In the genomic region with DNA sequence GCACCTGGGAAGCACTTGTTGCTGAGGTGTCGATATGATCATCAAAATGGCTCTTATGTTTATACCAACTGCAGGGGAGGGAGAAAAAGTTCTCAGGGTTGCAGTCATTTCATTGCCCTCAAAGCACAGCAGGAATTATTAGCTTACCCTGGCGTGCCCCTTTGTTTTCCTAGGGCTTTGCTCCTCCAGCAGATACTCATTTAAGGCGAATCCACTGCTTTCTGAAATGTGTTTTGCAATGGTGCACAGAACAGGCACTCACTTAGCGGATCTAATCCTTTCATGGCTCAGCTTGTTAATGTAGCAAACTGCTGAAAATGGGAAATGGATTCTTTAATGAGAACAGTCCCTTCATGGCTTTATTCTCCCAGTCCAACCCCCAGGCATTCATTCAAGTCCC, we compare ENCODE assay signal across 13 cellular contexts.
"Had no signal": no experiment of that assay in that cellular context is flagged by ENCODE, and none has a peak within 500 bp of the region (broad histone marks: within the 10 kb centered on the region; RNA-seq: fewer than 3 reads in every experiment).

No MANE protein-coding gene starts in this region.

- H3K27ac Mint-ChIP-seq: activated naive CD8-positive, alpha-beta T cell had no signal

- H3K4me1 ChIP-seq: parathyroid adenoma, stomach had no signal

- H3K9me3 ChIP-seq: stomach, thoracic aorta had no signal

- H3K36me3 Mint-ChIP-seq: activated naive CD8-positive, alpha-beta T cell had no signal

- DNase-seq: activated CD4-positive, CD25-positive, alpha-beta regulatory T cell; activated gamma-delta T cell; activated T-cell treated with anti-CD3 and anti-CD28 coated beads, Interleukin-2, amount 50 U/mL, for 1 hour; brain microvascular endothelial cell; effector memory CD4-positive, alpha-beta T cell; kidney glomerular epithelial cell; stimulated activated CD4-positive, alpha-beta T cell treated with anti-CD3 and anti-CD28 coated beads, Interleukin-15, amount 100 ng/mL, for 24 hours; stimulated activated CD4-positive, alpha-beta T cell treated with anti-CD3 and anti-CD28 coated beads, Interleukin-4, amount 100 ng/mL, for 24 hours; stomach had no signal

- H3K4me3 Mint-ChIP-seq: activated naive CD8-positive, alpha-beta T cell had no signal

- H3K4me3 ChIP-seq: hepatocyte, stomach, thoracic aorta had no signal

- H3K9ac ChIP-seq: parathyroid adenoma had no signal

- H3K27me3 ChIP-seq: brain microvascular endothelial cell had no signal

- H3K4me2 ChIP-seq: hepatocyte had no signal

- H3K27ac ChIP-seq: brain microvascular endothelial cell, hepatocyte, parathyroid adenoma, stomach, thoracic aorta had no signal

- H3K79me2 ChIP-seq: hepatocyte, parathyroid adenoma had no signal

- H2AFZ ChIP-seq: hepatocyte, parathyroid adenoma had no signal

- H3K36me3 ChIP-seq: brain microvascular endothelial cell, stomach, thoracic aorta had no signal
